Comparison of ENCODE assay signal across 14 cellular contexts in genomic region chr2:157315901-157316300, GRCh38. TPM values are rescaled to one million over a fixed set of nuclear protein-coding genes. Genes with fewer than 3 reads are reported as not detected.
A peak's percentile ranks its signal among the peaks of the same experiment; 100 is the strongest.
DNase-seq lines count a peak whose midpoint lies in the region; TF ChIP-seq lines count a peak whose summit lies in the region.
"Had no signal": no experiment of that assay in that cellular context is flagged by ENCODE, and none has a peak within 500 bp of the region (broad histone marks: within the 10 kb centered on the region; RNA-seq: fewer than 3 reads in every experiment).

No MANE protein-coding gene starts in this region.

- H3K9me3 ChIP-seq in SJCRH30 (replicated peaks) (no peaks in the 10 kb centered on the region), osteoblast (ENCODE audit: low read depth, low read length) (no peaks in the 10 kb centered on the region)
- H3K9me3 ChIP-seq in CD8-positive, alpha-beta memory T cell (ENCODE audit: low read length), result no peaks in the 10 kb centered on the region
- H3K9me3 ChIP-seq: A549, Caco-2, HAP-1 had no signal

- TF ChIP-seq CTCF in osteoblast (IDR thresholded peaks at IDR 0.05; ENCODE audit: extremely low read depth, low read depth, low read length), result no peak

- no peaks in the 10 kb centered on the region for H3K4me1 ChIP-seq in SJCRH30
- no peaks in the 10 kb centered on the region for H3K4me1 ChIP-seq in CD8-positive, alpha-beta memory T cell (ENCODE audit: insufficient read depth, low read length)
- H3K4me1 ChIP-seq in osteoblast (ENCODE audit: insufficient read depth, low read length), result peaks cover 28% of the 10 kb centered on the region
- H3K4me1 ChIP-seq: A549 had no signal

- peak; percentile 2 for DNase-seq in NCI-H69 (lab: John Stamatoyannopoulos, UW)
- peak; percentile 25 for DNase-seq in iPS DF 4.7 (ENCODE audit: extremely low read depth, low spot score)
- DNase-seq in SJCRH30, result no peak
- no peak for DNase-seq in CD8-positive, alpha-beta memory T cell
- DNase-seq in osteoblast (ENCODE audit: insufficient read length, low spot score, missing footprints), result no peak
- DNase-seq: Caco-2; CD8-positive, alpha-beta T cell had no signal

- no peak overlapping the region for H3K4me3 ChIP-seq in SJCRH30
- no peak overlapping the region for H3K4me3 ChIP-seq in CD8-positive, alpha-beta memory T cell (ENCODE audit: low read length)
- no peak overlapping the region for H3K4me3 ChIP-seq in osteoblast (ENCODE audit: insufficient read depth, low read length)
- H3K4me3 ChIP-seq: A549, HAP-1 had no signal

- H3K27ac ChIP-seq in cingulate gyrus (ENCODE audit: low read depth, low read length), result peak overlapping the region; percentile 70
- H3K27ac ChIP-seq in temporal lobe (ENCODE audit: low read depth, low read length), result peak overlapping the region; percentile 71
- no peak overlapping the region for H3K27ac ChIP-seq in SJCRH30
- H3K27ac ChIP-seq in CD8-positive, alpha-beta memory T cell (ENCODE audit: low read depth, low read length), result no peak overlapping the region
- H3K27ac ChIP-seq in osteoblast (ENCODE audit: low read depth, low read length), result no peak overlapping the region
- H3K27ac ChIP-seq: A549, HL-60 had no signal

- H2AFZ ChIP-seq in osteoblast (ENCODE audit: low read length), result no peak overlapping the region

- no peaks in the 10 kb centered on the region for H3K4me1 Mint-ChIP-seq in CD8-positive, alpha-beta memory T cell
- H3K4me1 Mint-ChIP-seq: CD14-positive monocyte had no signal

- no peaks in the 10 kb centered on the region for H3K27me3 ChIP-seq in SJCRH30
- no peaks in the 10 kb centered on the region for H3K27me3 ChIP-seq in CD8-positive, alpha-beta memory T cell (ENCODE audit: insufficient read depth, low read length, poor library complexity, severe bottlenecking)
- H3K27me3 ChIP-seq in osteoblast (ENCODE audit: insufficient read depth, low read length), result no peaks in the 10 kb centered on the region

- no peaks in the 10 kb centered on the region for H4K20me1 ChIP-seq in osteoblast (ENCODE audit: insufficient read depth, low read length)

- H3K27ac Mint-ChIP-seq in CD8-positive, alpha-beta memory T cell, result no peak overlapping the region
- H3K27ac Mint-ChIP-seq: CD14-positive monocyte; CD8-positive, alpha-beta T cell had no signal

- H3K4me2 ChIP-seq in osteoblast (ENCODE audit: insufficient read depth, low read length), result no peak overlapping the region
- H3K4me2 ChIP-seq: A549 had no signal

- POLR2A ChIA-PET in CD8-positive, alpha-beta memory T cell (lab: Charles Lee), result no interaction called here

- peaks cover 2 to 5% (median 3%) of the 10 kb centered on the region in 3 donors for H3K36me3 Mint-ChIP-seq in CD8-positive, alpha-beta memory T cell
- H3K36me3 Mint-ChIP-seq: CD14-positive monocyte had no signal

- CTCF ChIA-PET in CD8-positive, alpha-beta memory T cell (lab: Charles Lee), result interaction anchor here (0.8 to 1.9 kb wide), 2 partner anchors 12 to 13 kb away, joined by 3 to 11 read pairs; no protein-coding TSS in a partner anchor

- no peaks in the 10 kb centered on the region for H3K9me3 Mint-ChIP-seq in CD8-positive, alpha-beta memory T cell
- H3K9me3 Mint-ChIP-seq: CD14-positive monocyte; CD8-positive, alpha-beta T cell had no signal

- peaks cover 3 to 7% of the 10 kb centered on the region in 2 donors for H3K27me3 Mint-ChIP-seq in CD8-positive, alpha-beta memory T cell

- H3K4me3 Mint-ChIP-seq in CD8-positive, alpha-beta memory T cell, result no peak overlapping the region
- H3K4me3 Mint-ChIP-seq: CD14-positive monocyte; CD8-positive, alpha-beta T cell had no signal

- H3K79me2 ChIP-seq in osteoblast (ENCODE audit: insufficient read depth, low read length), result no peaks in the 10 kb centered on the region

- H3K36me3 ChIP-seq in SJCRH30, result no peaks in the 10 kb centered on the region
- no peaks in the 10 kb centered on the region for H3K36me3 ChIP-seq in CD8-positive, alpha-beta memory T cell (ENCODE audit: insufficient read depth, low read length)
- H3K36me3 ChIP-seq in osteoblast (ENCODE audit: insufficient read depth, low read length), result no peaks in the 10 kb centered on the region
- H3K36me3 ChIP-seq: HAP-1 had no signal

RNA-seq across cellular contexts. Expression of gene ERMN, which starts 9.7 kb away (rescaled TPM):
- total RNA-seq in temporal lobe (under 0.01 TPM), osteoblast (1.4 and 2.7 TPM in 2 replicates)
- not detected in 2 replicates for total RNA-seq in SJCRH30 (2014; rRNA removed; shearing (Covaris generic))
- total RNA-seq in CD8-positive, alpha-beta memory T cell, result under 1 TPM; 0.42 to 0.64 TPM
- polyA plus RNA-seq in CD8-positive, alpha-beta memory T cell, result 0.20 TPM
- polyA plus RNA-seq: A549, BJ had no signal

RNA-seq across cellular contexts. Expression of gene GALNT5, which starts 58.4 kb away (rescaled TPM):
- total RNA-seq in temporal lobe (under 0.01 TPM), osteoblast (56.5 and 75.7 TPM in 2 replicates)
- total RNA-seq in SJCRH30 (2014; rRNA removed; shearing (Covaris generic)), result 0.02 TPM in 1 of 2 replicates, not detected in the other
- total RNA-seq in CD8-positive, alpha-beta memory T cell, result not detected
- polyA plus RNA-seq in CD8-positive, alpha-beta memory T cell, result not detected
- total RNA-seq: CD8-positive, alpha-beta T cell had no signal
- polyA plus RNA-seq: CD14-positive monocyte had no signal

Comparison
In these comparisons a context has a peak if more than half of its experiments do, and no peak if none do; other contexts are left out.
1. DNase-seq: peak in NCI-H69 (single experiment) and iPS DF 4.7 (single experiment); none in SJCRH30 (0 of 2), CD8-positive, alpha-beta memory T cell (0 of 5) and osteoblast (single experiment).
2. H3K27ac ChIP-seq: peak in cingulate gyrus (single experiment) and temporal lobe (single experiment); none in SJCRH30 (single experiment), CD8-positive, alpha-beta memory T cell (single experiment) and osteoblast (single experiment).
3. RNA of gene GALNT5, which starts 58.4 kb away (total RNA-seq): 56.5 to 75.7 TPM in osteoblast; 0.02 TPM in SJCRH30, under 0.01 TPM in temporal lobe (single experiment) and not detected in CD8-positive, alpha-beta memory T cell; every median in the first group is over 10 times any median in the second.